Comparison of ENCODE assay signal across 10 cellular contexts in genomic region chr18:10660485-10660884, GRCh38.
DNase-seq lines count a peak whose midpoint lies in the region; ATAC-seq and TF ChIP-seq lines count a peak whose summit lies in the region.
"Had no signal": no experiment of that assay in that cellular context is flagged by ENCODE, and none has a peak within 500 bp of the region (broad histone marks: within the 10 kb centered on the region; RNA-seq: fewer than 3 reads in every experiment).

No MANE protein-coding gene starts in this region.

- H3K36me3 ChIP-seq in OCI-LY7 (ENCODE audit: insufficient read depth, low read length): no peaks in the 10 kb centered on the region
- no peaks in the 10 kb centered on the region for H3K36me3 ChIP-seq in SJCRH30

- H4K20me1 ChIP-seq in OCI-LY7 (ENCODE audit: insufficient read depth, low read length): no peaks in the 10 kb centered on the region

- peak overlapping the region; percentile 42; the same call in 1 of the 2 replicates for H2AFZ ChIP-seq in OCI-LY7 (ENCODE audit: low read length)

- POLR2A ChIA-PET in OCI-LY7 (lab: Charles Lee): no interaction called here

- CTCF ChIA-PET in OCI-LY7 (lab: Charles Lee; ENCODE audit: unreplicated experiment): no interaction called here

- H3K27ac ChIP-seq in OCI-LY7 (ENCODE audit: low read depth, low read length, poor library complexity, severe bottlenecking) (no peak overlapping the region), SJCRH30 (no peak overlapping the region)

- intact Hi-C loops in OCI-LY7 (cut with micrococcal nuclease; ENCODE audit: unreplicated experiment): no loop called here

- TF ChIP-seq CTCF in OCI-LY7 (conservative IDR thresholded peaks at IDR 0.05; ENCODE audit: low read length) (no peak), fibroblast of villous mesenchyme (IDR thresholded peaks at IDR 0.05; ENCODE audit: insufficient read depth, low read depth, low read length) (no peak)

- BruUV-seq in OCI-LY7 (replicated peaks; lab: Mats Ljungman, UMichigan): no TSS peak

- no peaks in the 10 kb centered on the region for H3K9me2 ChIP-seq in OCI-LY7 (ENCODE audit: insufficient read depth, low read length)

- no peaks in the 10 kb centered on the region for H3K79me2 ChIP-seq in OCI-LY7 (ENCODE audit: insufficient read depth, low read depth, low read length)

- H3K4me1 ChIP-seq in OCI-LY7 (ENCODE audit: insufficient read depth, low read length, poor library complexity, severe bottlenecking) (peaks cover 10% of the 10 kb centered on the region), SJCRH30 (no peaks in the 10 kb centered on the region)

- ATAC-seq in HG02763 (IDR thresholded peaks at IDR 0.05; ENCODE audit: unreplicated experiment): no peak

- no peaks in the 10 kb centered on the region for H3K27me3 ChIP-seq in SJCRH30

- H3K9me3 ChIP-seq in OCI-LY7 (ENCODE audit: low read length) (no peaks in the 10 kb centered on the region), SJCRH30 (replicated peaks) (no peaks in the 10 kb centered on the region)

- H3K4me3 ChIP-seq in OCI-LY7 (ENCODE audit: low read depth, low read length, poor library complexity, severe bottlenecking) (no peak overlapping the region), fibroblast of villous mesenchyme (ENCODE audit: low read depth, low read length) (no peak overlapping the region), SJCRH30 (no peak overlapping the region)

- peak; percentile 51 for DNase-seq in GM04503 (ENCODE audit: low read depth)
- peak; percentile 9 for DNase-seq in OCI-LY7 (ENCODE audit: low spot score)
- peak; percentile 12 for DNase-seq in fibroblast of villous mesenchyme (ENCODE audit: low read depth)
- peak; percentile 64 for DNase-seq in retina
- DNase-seq in NCI-H1436 treated with DMSO at 0.1 percent for 48 hours (lab: John Stamatoyannopoulos, UW): no peak
- no peak for DNase-seq in GF-D8 (lab: John Stamatoyannopoulos, UW)
- DNase-seq in SJCRH30: no peak
- DNase-seq: HFFc6; stimulated activated CD4-positive, alpha-beta T cell treated with anti-CD3 and anti-CD28 coated beads, Interleukin-4, amount 100 ng/mL, for 1 hour had no signal

- H3K4me2 ChIP-seq in OCI-LY7 (ENCODE audit: low read length): peak overlapping the region; percentile 37

Comparison
In these comparisons a context has a peak if more than half of its experiments do, and no peak if none do; other contexts are left out.
1. DNase-seq: peak in GM04503 (single experiment), OCI-LY7 (single experiment), fibroblast of villous mesenchyme (single experiment) and retina (single experiment); none in NCI-H1436 treated with DMSO at 0.1 percent for 48 hours (single experiment), GF-D8 (single experiment) and SJCRH30 (0 of 2).